In genomic region chr6:42969934-42970333, GRCh38 we compare ENCODE assay signal across 1 cellular context.
TF ChIP-seq lines count a peak whose summit lies in the region.

No MANE protein-coding gene starts in this region.

TF ChIP-seq in GM23338, 12 proteins besides CTCF, POLR2A, EP300 and RAD21:
- TF ChIP-seq REST (IDR thresholded peaks at IDR 0.05; ENCODE audit: unreplicated experiment) (no peak), EZH2phosphoT487 (IDR thresholded peaks at IDR 0.05; ENCODE audit: unreplicated experiment) (no peak), ZNF114 (CRISPR knock-in tag; IDR thresholded peaks at IDR 0.05) (no peak), CREB1 (CRISPR knock-in tag; IDR thresholded peaks at IDR 0.05; ENCODE audit: low read depth) (no peak), JUNB (IDR thresholded peaks at IDR 0.05; ENCODE audit: unreplicated experiment) (no peak), POLR2AphosphoS5 (IDR thresholded peaks at IDR 0.05; ENCODE audit: low read depth) (no peak), EZH2 (IDR thresholded peaks at IDR 0.05; ENCODE audit: low read depth, unreplicated experiment) (no peak), ETS1 (IDR thresholded peaks at IDR 0.05) (no peak), NANOG (IDR thresholded peaks at IDR 0.05; ENCODE audit: borderline replicate concordance) (no peak), STAT1 (IDR thresholded peaks at IDR 0.05; ENCODE audit: unreplicated experiment) (no peak), ZNF331 (CRISPR knock-in tag; IDR thresholded peaks at IDR 0.05; ENCODE audit: low read depth) (no peak), ZNF462 (CRISPR knock-in tag; IDR thresholded peaks at IDR 0.05) (no peak)
